ENCODE assay signal across 2 cellular contexts in the genomic region with DNA sequence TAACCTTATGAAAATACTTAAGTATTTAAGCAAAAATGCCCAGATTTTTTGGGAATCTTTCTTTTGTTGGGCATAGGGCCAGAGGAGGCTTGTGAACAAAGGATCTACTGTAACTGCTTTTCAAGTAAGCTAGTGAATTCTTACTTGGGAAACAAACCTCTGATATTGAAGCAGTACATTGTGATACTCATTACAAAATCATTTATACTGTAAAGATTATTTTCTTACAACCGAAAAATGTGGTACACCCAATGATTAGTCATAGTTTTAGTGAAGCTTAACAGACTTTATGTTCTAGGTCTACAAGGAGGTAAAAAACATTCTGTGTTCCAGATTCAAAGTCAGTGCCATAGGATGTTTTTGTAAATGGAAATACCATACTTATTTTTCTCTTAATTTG.
TF ChIP-seq lines count a peak whose summit lies in the region.

No MANE protein-coding gene starts in this region.

TF ChIP-seq in SK-N-SH, 30 proteins besides CTCF, POLR2A, EP300 and RAD21 (continued from another document):
- TF ChIP-seq, protein P1, sequence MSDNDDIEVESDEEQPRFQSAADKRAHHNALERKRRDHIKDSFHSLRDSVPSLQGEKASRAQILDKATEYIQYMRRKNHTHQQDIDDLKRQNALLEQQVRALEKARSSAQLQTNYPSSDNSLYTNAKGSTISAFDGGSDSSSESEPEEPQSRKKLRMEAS (IDR thresholded peaks at IDR 0.05; ENCODE audit: low read depth), result no peak
- TF ChIP-seq SMC3 (IDR thresholded peaks at IDR 0.05; ENCODE audit: low read depth, low read length) (no peak), JUND (IDR thresholded peaks at IDR 0.05) (peak; percentile 33; the same call in 1 of the 2 replicates), RXRA (IDR thresholded peaks at IDR 0.05; ENCODE audit: borderline replicate concordance, low read depth) (no peak)
- TF ChIP-seq, protein P2, sequence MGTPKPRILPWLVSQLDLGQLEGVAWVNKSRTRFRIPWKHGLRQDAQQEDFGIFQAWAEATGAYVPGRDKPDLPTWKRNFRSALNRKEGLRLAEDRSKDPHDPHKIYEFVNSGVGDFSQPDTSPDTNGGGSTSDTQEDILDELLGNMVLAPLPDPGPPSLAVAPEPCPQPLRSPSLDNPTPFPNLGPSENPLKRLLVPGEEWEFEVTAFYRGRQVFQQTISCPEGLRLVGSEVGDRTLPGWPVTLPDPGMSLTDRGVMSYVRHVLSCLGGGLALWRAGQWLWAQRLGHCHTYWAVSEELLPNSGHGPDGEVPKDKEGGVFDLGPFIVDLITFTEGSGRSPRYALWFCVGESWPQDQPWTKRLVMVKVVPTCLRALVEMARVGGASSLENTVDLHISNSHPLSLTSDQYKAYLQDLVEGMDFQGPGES (IDR thresholded peaks at IDR 0.05; ENCODE audit: low read depth, low read length), result no peak
TF ChIP-seq in SK-N-SH: peak in this region for 3.

TF ChIP-seq in SK-N-SH treated with all-trans-retinoic acid at 6 μM for 48 hours, 23 proteins besides CTCF, POLR2A, EP300 and RAD21 (continued from another document):
- TF ChIP-seq GLIS3 (CRISPR knock-in tag; IDR thresholded peaks at IDR 0.05) (no peak), ZC3H10 (CRISPR knock-in tag; IDR thresholded peaks at IDR 0.05) (no peak), ZFP30 (CRISPR knock-in tag; IDR thresholded peaks at IDR 0.05) (no peak), ESRRG (CRISPR knock-in tag; IDR thresholded peaks at IDR 0.05) (no peak), ZFP3 (CRISPR knock-in tag; IDR thresholded peaks at IDR 0.05) (no peak)
- TF ChIP-seq, protein P3, sequence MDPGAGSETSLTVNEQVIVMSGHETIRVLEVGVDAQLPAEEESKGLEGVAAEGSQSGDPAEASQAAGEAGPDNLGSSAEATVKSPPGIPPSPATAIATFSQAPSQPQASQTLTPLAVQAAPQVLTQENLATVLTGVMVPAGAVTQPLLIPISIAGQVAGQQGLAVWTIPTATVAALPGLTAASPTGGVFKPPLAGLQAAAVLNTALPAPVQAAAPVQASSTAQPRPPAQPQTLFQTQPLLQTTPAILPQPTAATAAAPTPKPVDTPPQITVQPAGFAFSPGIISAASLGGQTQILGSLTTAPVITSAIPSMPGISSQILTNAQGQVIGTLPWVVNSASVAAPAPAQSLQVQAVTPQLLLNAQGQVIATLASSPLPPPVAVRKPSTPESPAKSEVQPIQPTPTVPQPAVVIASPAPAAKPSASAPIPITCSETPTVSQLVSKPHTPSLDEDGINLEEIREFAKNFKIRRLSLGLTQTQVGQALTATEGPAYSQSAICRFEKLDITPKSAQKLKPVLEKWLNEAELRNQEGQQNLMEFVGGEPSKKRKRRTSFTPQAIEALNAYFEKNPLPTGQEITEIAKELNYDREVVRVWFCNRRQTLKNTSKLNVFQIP (CRISPR knock-in tag; IDR thresholded peaks at IDR 0.05; ENCODE audit: borderline replicate concordance, low read depth), result no peak
